In the genomic region with DNA sequence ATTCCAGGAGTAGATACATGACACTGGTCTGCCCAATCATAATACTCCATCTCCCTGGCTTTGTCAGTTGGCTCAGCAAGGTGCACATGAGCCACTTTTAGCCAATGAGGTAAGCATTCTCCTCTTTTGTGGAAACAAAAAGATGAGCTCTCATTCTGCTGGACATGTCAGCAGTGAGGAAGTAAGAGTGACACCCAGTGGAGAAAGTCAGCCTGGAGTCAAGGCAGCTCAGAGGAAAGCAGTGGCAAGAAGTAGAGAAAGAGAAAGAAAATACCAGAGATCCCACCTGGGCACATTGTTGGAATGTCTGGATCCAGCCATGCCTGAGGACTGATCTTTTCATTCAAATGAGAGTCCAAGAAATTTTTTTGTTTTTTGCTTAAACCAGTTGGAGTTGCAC, we compare ENCODE assay signal across 9 cellular contexts.
DNase-seq lines count a peak whose midpoint lies in the region; ATAC-seq, FAIRE-seq and TF ChIP-seq lines count a peak whose summit lies in the region.
"Had no signal": no experiment of that assay in that cellular context is flagged by ENCODE, and none has a peak within 500 bp of the region (broad histone marks: within the 10 kb centered on the region; RNA-seq: fewer than 3 reads in every experiment).

No MANE protein-coding gene starts in this region.

- in situ Hi-C loops in mammary epithelial cell (cut with MboI; ENCODE audit: low sequenced_read_pairs in 2 of 2): no loop called here

- no peak overlapping the region for H4K91ac ChIP-seq in H9 (ENCODE audit: insufficient read length, low read depth, low read length)

- H3K4me3 ChIP-seq in keratinocyte (ENCODE audit: control insufficient read depth in 2 of 3, extremely low read depth in 1 of 3, insufficient read depth in 2 of 3, low read depth in 1 of 3, low read length in 3 of 3) (no peak overlapping the region), mammary epithelial cell (replicated peaks in 1 of 3; ENCODE audit: insufficient read depth in 1 of 3, low read depth in 2 of 3, low read length in 3 of 3) (no peak overlapping the region)

- H3K36me3 Mint-ChIP-seq in H9 (ENCODE audit: insufficient read depth in 1 of 3, low read depth in 3 of 3): peaks cover 0 to 13% (median 2%) of the 10 kb centered on the region in 3 experiments; a peak in 3 of 7 replicates
- H3K36me3 Mint-ChIP-seq: T-cell had no signal

- H3K79me2 ChIP-seq in H9 (ENCODE audit: insufficient read depth, low read length) (no peaks in the 10 kb centered on the region), keratinocyte (ENCODE audit: control insufficient read depth, insufficient read depth, low read length) (no peaks in the 10 kb centered on the region), mammary epithelial cell (ENCODE audit: insufficient read depth, low read length) (no peaks in the 10 kb centered on the region)

- H3K4me3 Mint-ChIP-seq in H9: no peak overlapping the region
- H3K4me3 Mint-ChIP-seq: T-cell had no signal

- intact Hi-C loops in mammary epithelial cell (cut with micrococcal nuclease): no loop called here

- H3K4ac ChIP-seq in H9 (ENCODE audit: low read depth, low read length): no peak overlapping the region

- no peak overlapping the region for H2BK20ac ChIP-seq in H9 (ENCODE audit: low read depth, low read length, poor library complexity, severe bottlenecking)

- no peak overlapping the region for H2BK15ac ChIP-seq in H9 (ENCODE audit: low read depth, low read length)

- no peak overlapping the region; a peak in 1 of 7 replicates for H3K27ac Mint-ChIP-seq in H9
- H3K27ac Mint-ChIP-seq: T-cell had no signal

- H4K5ac ChIP-seq in H9 (ENCODE audit: insufficient read length, low read depth, low read length): no peak overlapping the region

- H3K14ac ChIP-seq in H9 (ENCODE audit: insufficient read depth, low read length): no peak overlapping the region

- H3K9me3 Mint-ChIP-seq in H9: peaks cover 11% of the 10 kb centered on the region in 2 experiments
- H3K9me3 Mint-ChIP-seq: T-cell had no signal

- no peaks in the 10 kb centered on the region for H3K4me1 ChIP-seq in H9 (ENCODE audit: insufficient read depth, low read length)
- no peaks in the 10 kb centered on the region for H3K4me1 ChIP-seq in keratinocyte (ENCODE audit: control insufficient read depth, extremely low read depth, insufficient read depth, low read length)
- no peaks in the 10 kb centered on the region for H3K4me1 ChIP-seq in mammary epithelial cell (ENCODE audit: insufficient read depth, low read length)

- POLR2A ChIA-PET in RWPE1 (lab: Yijun Ruan, JAX; ENCODE audit: low non-redundant PET): no interaction called here

- H2BK5ac ChIP-seq in H9 (ENCODE audit: insufficient read length, low read length): no peak overlapping the region

- H3K56ac ChIP-seq in H9 (ENCODE audit: insufficient read length, low read depth, low read length): no peak overlapping the region

- no peak for FAIRE-seq in keratinocyte (lab: Jason Lieb, UNC)

- H2BK12ac ChIP-seq in H9 (ENCODE audit: insufficient read length, low read depth, low read length): no peak overlapping the region

- no peak overlapping the region for H3T11ph ChIP-seq in H9 (ENCODE audit: low read length)

- no peak overlapping the region for H4K8ac ChIP-seq in H9 (replicated peaks; ENCODE audit: insufficient read length, low read depth, low read length)

- no peak overlapping the region for H3K27ac ChIP-seq in H9 (ENCODE audit: insufficient read length, low read depth, low read length)
- no peak overlapping the region for H3K27ac ChIP-seq in RWPE1
- H3K27ac ChIP-seq in keratinocyte (ENCODE audit: control insufficient read depth, insufficient read depth, low read length): no peak overlapping the region
- H3K27ac ChIP-seq in mammary epithelial cell (ENCODE audit: insufficient read depth, low read depth, low read length): no peak overlapping the region

- H2AFZ ChIP-seq in H9 (ENCODE audit: low read length): no peak overlapping the region
- H2AFZ ChIP-seq in keratinocyte (ENCODE audit: control insufficient read depth, low read length): no peak overlapping the region
- H2AFZ ChIP-seq in mammary epithelial cell (ENCODE audit: low read depth, low read length): no peak overlapping the region

- H2BK120ac ChIP-seq in H9 (ENCODE audit: low read depth, low read length, poor library complexity, severe bottlenecking): no peak overlapping the region

- no peak overlapping the region for H3K18ac ChIP-seq in H9 (ENCODE audit: insufficient read length, low read depth, low read length)

- BruUV-seq in mammary epithelial cell (replicated peaks; lab: Mats Ljungman, UMichigan): no TSS peak

- no peaks in the 10 kb centered on the region for H3K23me2 ChIP-seq in H9 (ENCODE audit: insufficient read length, low read depth, low read length, poor library complexity, severe bottlenecking)

- H3K27me3 ChIP-seq in H9 (ENCODE audit: insufficient read depth, low read length) (no peaks in the 10 kb centered on the region), keratinocyte (ENCODE audit: control insufficient read depth, extremely low read depth, insufficient read depth, low read length) (no peaks in the 10 kb centered on the region), mammary epithelial cell (ENCODE audit: insufficient read depth, low read length) (no peaks in the 10 kb centered on the region)

- H3K36me3 ChIP-seq in keratinocyte (ENCODE audit: control insufficient read depth in 2 of 2, extremely low read depth in 1 of 2, insufficient read depth in 2 of 2, low read length in 2 of 2) (no peaks in the 10 kb centered on the region), mammary epithelial cell (ENCODE audit: insufficient read depth, low read length) (no peaks in the 10 kb centered on the region)

- peak; percentile 72 for TF ChIP-seq CTCF in H9 (conservative IDR thresholded peaks at IDR 0.05)
- TF ChIP-seq CTCF in RWPE1 (conservative IDR thresholded peaks at IDR 0.05; ENCODE audit: low read depth): peak; percentile 21; the same call in 1 of the 2 replicates
- peak in 2 of 3 experiments; percentile 6 to 12 for TF ChIP-seq CTCF in keratinocyte (optimal IDR thresholded peaks at IDR 0.05 in 1 of 3, IDR thresholded peaks at IDR 0.05 in 1 of 3, conservative IDR thresholded peaks at IDR 0.05 in 1 of 3; ENCODE audit: extremely low read depth in 1 of 3, insufficient read depth in 2 of 3, low read length in 3 of 3)
- no peak for TF ChIP-seq CTCF in mammary epithelial cell (conservative IDR thresholded peaks at IDR 0.05 in 1 of 2, IDR thresholded peaks at IDR 0.05 in 1 of 2; ENCODE audit: extremely low read depth in 1 of 2, insufficient read depth in 1 of 2, low read depth in 1 of 2, low read length in 2 of 2)

- H3K4me1 Mint-ChIP-seq in H9: peaks cover 11 to 23% of the 10 kb centered on the region in 2 experiments
- H3K4me1 Mint-ChIP-seq: T-cell had no signal

- H3K9ac ChIP-seq in H9 (ENCODE audit: extremely low read depth, insufficient read length, low read length) (no peak overlapping the region), keratinocyte (ENCODE audit: control insufficient read depth, extremely low read depth, insufficient read depth, low read length) (no peak overlapping the region), mammary epithelial cell (ENCODE audit: insufficient read depth, low read length) (no peak overlapping the region)

- ATAC-seq in HG03135 (IDR thresholded peaks at IDR 0.05; ENCODE audit: unreplicated experiment) (no peak), GM18870 (IDR thresholded peaks at IDR 0.05; ENCODE audit: unreplicated experiment) (no peak), GM21737 (IDR thresholded peaks at IDR 0.05; ENCODE audit: unreplicated experiment) (no peak)

- no peaks in the 10 kb centered on the region for H3K79me1 ChIP-seq in H9 (ENCODE audit: insufficient read depth, low read depth, low read length, poor library complexity, severe bottlenecking)

- no peak overlapping the region for H2AK5ac ChIP-seq in H9 (ENCODE audit: insufficient read length, low read length)

- DNase-seq in DMS153 treated with DMSO at 0.1 percent for 48 hours (lab: John Stamatoyannopoulos, UW; ENCODE audit: unreplicated experiment): peak; percentile 15
- DNase-seq in H9: peak; percentile 63
- DNase-seq in RWPE1 (ENCODE audit: low spot score): no peak
- DNase-seq in keratinocyte (ENCODE audit: low read depth, low spot score): no peak
- DNase-seq in mammary epithelial cell: no peak
- DNase-seq: T-cell had no signal

- no peaks in the 10 kb centered on the region for H3K9me1 ChIP-seq in keratinocyte (ENCODE audit: control insufficient read depth, extremely low read depth, insufficient read depth, low read length)

- no peak overlapping the region for H3K23ac ChIP-seq in H9 (ENCODE audit: insufficient read length, low read depth, low read length)

- dilution Hi-C loops in keratinocyte (cut with MboI; ENCODE audit: extremely low pct_ligation_motif_present, low sequenced_read_pairs) (no loop called here), mammary epithelial cell (cut with HindIII; ENCODE audit: low sequenced_read_pairs) (no loop called here)

- H3K4me2 ChIP-seq in H9 (ENCODE audit: insufficient read depth, insufficient read length, low read length) (no peak overlapping the region), keratinocyte (ENCODE audit: control insufficient read depth, extremely low read depth, insufficient read depth, low read depth, low read length) (no peak overlapping the region), mammary epithelial cell (ENCODE audit: insufficient read depth, low read depth, low read length) (no peak overlapping the region)

- CTCF ChIA-PET in RWPE1 (lab: Yijun Ruan, JAX) (interaction anchor here (0.5 to 1.0 kb wide), 3 partner anchors 198 to 1038 kb away, joined by 3 to 10 read pairs (median 3); no protein-coding TSS in a partner anchor), mammary epithelial cell (lab: Charles Lee; ENCODE audit: low non-redundant PET) (no interaction called here)

- H4K20me1 ChIP-seq in H9 (ENCODE audit: control insufficient read depth, insufficient read depth, insufficient read length) (no peaks in the 10 kb centered on the region), keratinocyte (ENCODE audit: control insufficient read depth, extremely low read depth, insufficient read depth, low read length) (no peaks in the 10 kb centered on the region), mammary epithelial cell (ENCODE audit: insufficient read depth, low read length) (no peaks in the 10 kb centered on the region)

- H3K9me3 ChIP-seq in H9 (ENCODE audit: control insufficient read depth, low read depth, low read length): no peaks in the 10 kb centered on the region
- H3K9me3 ChIP-seq in keratinocyte (ENCODE audit: control insufficient read depth, low read depth, low read length): no peaks in the 10 kb centered on the region
- H3K9me3 ChIP-seq in mammary epithelial cell (replicated peaks; ENCODE audit: insufficient read depth, low read length): peaks cover 23% of the 10 kb centered on the region

- peaks cover 2% of the 10 kb centered on the region; the same call in 1 of the 2 replicates for H3K27me3 Mint-ChIP-seq in H9 (ENCODE audit: low read depth)

Comparison
In these comparisons a context has a peak if more than half of its experiments do, and no peak if none do; other contexts are left out.
1. DNase-seq: peak in DMS153 treated with DMSO at 0.1 percent for 48 hours (single experiment) and H9 (single experiment); none in RWPE1 (single experiment), keratinocyte (single experiment) and mammary epithelial cell (single experiment).
2. CTCF ChIP-seq: peak in H9 (single experiment), RWPE1 (single experiment) and keratinocyte (2 of 3); none in mammary epithelial cell (0 of 2).